ENCODE assay signal across 1 cellular context in genomic region chr4:8439914-8440490, GRCh38.
TF ChIP-seq lines count a peak whose summit lies in the region.

No MANE protein-coding gene starts in this region.

TF ChIP-seq in GM23338, 12 proteins besides CTCF, POLR2A, EP300 and RAD21:
- TF ChIP-seq ZNF462 (CRISPR knock-in tag; IDR thresholded peaks at IDR 0.05) (no peak), ZNF331 (CRISPR knock-in tag; IDR thresholded peaks at IDR 0.05; ENCODE audit: low read depth) (no peak), ETS1 (IDR thresholded peaks at IDR 0.05) (no peak), JUNB (IDR thresholded peaks at IDR 0.05; ENCODE audit: unreplicated experiment) (no peak), EZH2 (IDR thresholded peaks at IDR 0.05; ENCODE audit: low read depth, unreplicated experiment) (no peak), STAT1 (IDR thresholded peaks at IDR 0.05; ENCODE audit: unreplicated experiment) (no peak), EZH2phosphoT487 (IDR thresholded peaks at IDR 0.05; ENCODE audit: unreplicated experiment) (no peak), CREB1 (CRISPR knock-in tag; IDR thresholded peaks at IDR 0.05; ENCODE audit: low read depth) (no peak), POLR2AphosphoS5 (IDR thresholded peaks at IDR 0.05; ENCODE audit: low read depth) (no peak), NANOG (IDR thresholded peaks at IDR 0.05; ENCODE audit: borderline replicate concordance) (no peak), REST (IDR thresholded peaks at IDR 0.05; ENCODE audit: unreplicated experiment) (no peak), ZNF114 (CRISPR knock-in tag; IDR thresholded peaks at IDR 0.05) (no peak)
